30 cellular contexts compared by ENCODE assay signal in the genomic region with DNA sequence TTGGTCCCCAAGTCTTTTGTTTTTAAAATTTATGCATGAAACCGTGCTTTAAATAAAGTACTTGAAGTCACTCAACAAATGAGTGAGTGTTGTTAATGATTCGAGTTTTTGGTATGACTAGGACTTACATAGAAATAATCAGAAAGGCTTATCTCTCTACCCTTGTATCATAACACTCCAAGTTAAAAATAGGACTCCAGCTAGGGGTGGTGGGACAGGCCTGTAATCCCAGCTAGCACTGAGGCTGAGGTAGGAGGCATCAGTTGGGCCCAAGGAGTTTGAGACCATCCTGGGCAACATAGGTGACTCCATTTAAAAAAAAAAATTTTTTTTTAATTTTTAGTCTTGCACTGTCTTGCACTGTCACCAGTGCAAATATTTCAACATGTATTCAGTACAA.
"Had no signal": no experiment of that assay in that cellular context is flagged by ENCODE, and none has a peak within 500 bp of the region (broad histone marks: within the 10 kb centered on the region; RNA-seq: fewer than 3 reads in every experiment).

No MANE protein-coding gene starts in this region.

- H3K36me3 ChIP-seq: prostate gland, transverse colon, uterus had no signal

- H3K4me3 ChIP-seq: pancreas, prostate gland, right lobe of liver, sigmoid colon, skin epidermis, smooth muscle cell, spleen, suprapubic skin, testis, tibial artery, transverse colon, upper lobe of right lung, uterus had no signal

- H3K9me3 ChIP-seq: neutrophil, pancreas, prostate gland, right lobe of liver, sigmoid colon, spleen, suprapubic skin, testis, tibial artery, transverse colon, upper lobe of right lung, uterus had no signal

- H3K4me2 ChIP-seq: smooth muscle cell had no signal

- ATAC-seq: naive thymus-derived CD8-positive, alpha-beta T cell; natural killer cell treated with Interleukin-12 subunit alpha and Interleukin-12 subunit beta and Interleukin-15 and Interleukin-18, amount 100 ng/mL, for 72 hours; pancreas; right lobe of liver; stimulated activated memory B cell treated with anti-CD40 and anti-IgM and Interleukin-4, amounts not matched to agents 10 μg/mL and 1 μg/mL and 100 μg/mL, for 72 hours; stimulated activated naive CD8-positive, alpha-beta T cell treated with anti-CD3 and anti-CD28 coated beads, Interleukin-15, amount 100 ng/mL, for 72 hours; stimulated activated naive CD8-positive, alpha-beta T cell treated with anti-CD3 and anti-CD28 coated beads, Interleukin-15, Interleukin-2, amounts not matched to agents 100 U/mL and 50 U/mL, for 24 hours; upper lobe of right lung had no signal

- DNase-seq: naive thymus-derived CD8-positive, alpha-beta T cell; nephron progenitor cell; nucleus accumbens; pancreas; retina; right cardiac atrium; right lobe of liver; sigmoid colon; spleen; stimulated activated CD4-positive, alpha-beta T cell treated with anti-CD3 and anti-CD28 coated beads, Interleukin-12 subunit alpha, Interleukin-12 subunit beta, amount 100 ng/mL, for 4 hours; stimulated activated CD4-positive, alpha-beta T cell treated with anti-CD3 and anti-CD28 coated beads, Interleukin-1b, Interleukin-23, amount 100 ng/mL, for 48 hours; stimulated activated CD4-positive, alpha-beta T cell treated with anti-CD3 and anti-CD28 coated beads, Interleukin-4, amount 100 ng/mL, for 1 hour; stimulated activated CD4-positive, alpha-beta T cell treated with anti-CD3 and anti-CD28 coated beads, Interleukin-4, amount 100 ng/mL, for 4 hours; stimulated activated CD8-positive, alpha-beta memory T cell treated with anti-CD3 and anti-CD28 coated beads, Interleukin-4, amount 100 ng/mL, for 48 hours; stimulated activated naive CD4-positive, alpha-beta T cell; stimulated activated naive CD8-positive, alpha-beta T cell treated with anti-CD3 and anti-CD28 coated beads, Interleukin-15, amount 100 ng/mL, for 72 hours; stimulated activated naive CD8-positive, alpha-beta T cell treated with anti-CD3 and anti-CD28 coated beads, Interleukin-15, Interleukin-2, amounts not matched to agents 100 U/mL and 50 U/mL, for 24 hours; substantia nigra; testis; tibial artery; transverse colon; upper lobe of right lung; uterus had no signal

- H3K27me3 ChIP-seq: neutrophil, pancreas, right lobe of liver, sigmoid colon, spleen, suprapubic skin, testis, tibial artery, transverse colon, upper lobe of right lung, uterus had no signal

- H3K27ac ChIP-seq: neutrophil, pancreas, prostate gland, right lobe of liver, sigmoid colon, skin epidermis, spleen, suprapubic skin, testis, tibial artery, transverse colon, upper lobe of right lung, uterus had no signal

- H3K4me1 ChIP-seq: pancreas, prostate gland, right lobe of liver, sigmoid colon, suprapubic skin, testis, tibial artery, transverse colon, upper lobe of right lung, uterus had no signal
